Comparison of ENCODE assay signal across 1 cellular context in the genomic region with DNA sequence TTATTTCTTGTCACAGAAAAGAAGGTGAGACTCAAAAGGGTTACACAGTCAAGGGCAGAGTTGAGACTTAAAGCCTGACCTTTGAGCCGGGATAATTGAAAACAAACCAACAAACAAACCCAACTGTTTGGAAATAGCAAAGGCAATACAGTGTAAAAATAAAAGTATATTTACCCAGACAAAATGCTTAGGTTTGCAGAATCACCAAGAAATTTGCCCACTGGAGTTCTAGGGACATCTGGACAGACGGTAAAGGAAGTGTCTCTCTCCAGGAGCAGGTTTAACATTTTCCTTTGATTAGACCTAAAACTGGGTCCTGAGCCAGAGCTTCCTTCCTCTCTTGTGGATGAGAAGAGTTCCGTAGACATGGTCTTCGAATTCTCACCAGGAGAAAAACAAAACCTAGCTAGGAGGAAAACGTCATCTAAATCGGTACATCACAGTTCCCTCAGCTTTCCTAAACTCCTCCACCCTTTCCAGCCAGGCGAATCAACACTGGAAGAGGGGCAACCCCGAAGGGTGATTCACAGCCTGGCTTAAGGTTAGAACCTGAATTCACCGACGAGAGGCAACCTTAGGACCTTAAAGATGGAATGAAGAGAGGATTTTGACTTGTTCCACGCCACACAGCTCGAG.
TF ChIP-seq lines count a peak whose summit lies in the region.

No MANE protein-coding gene starts in this region.

TF ChIP-seq in SK-N-SH, 30 proteins besides CTCF, POLR2A, EP300 and RAD21 (continued from another document):
- TF ChIP-seq RXRA (IDR thresholded peaks at IDR 0.05; ENCODE audit: borderline replicate concordance, low read depth) (no peak), TAF1 (IDR thresholded peaks at IDR 0.05; ENCODE audit: borderline replicate concordance, low read depth, low read length) (no peak), SMC3 (IDR thresholded peaks at IDR 0.05; ENCODE audit: low read depth, low read length) (no peak), PBX3 (IDR thresholded peaks at IDR 0.05) (no peak), ELF1 (IDR thresholded peaks at IDR 0.05) (no peak), FOSL2 (IDR thresholded peaks at IDR 0.05; ENCODE audit: borderline replicate concordance, low read depth) (no peak), RCOR1 (IDR thresholded peaks at IDR 0.05; ENCODE audit: low read length) (no peak), REST (IDR thresholded peaks at IDR 0.05; ENCODE audit: low read depth, low read length) (no peak), RFX5 (IDR thresholded peaks at IDR 0.05; ENCODE audit: low read length) (no peak), MAX (IDR thresholded peaks at IDR 0.05; ENCODE audit: low read depth) (no peak), ZBTB33 (IDR thresholded peaks at IDR 0.05; ENCODE audit: borderline replicate concordance, low read depth) (no peak), NFIC (IDR thresholded peaks at IDR 0.05; ENCODE audit: borderline replicate concordance) (no peak), TCF12 (IDR thresholded peaks at IDR 0.05) (no peak), GABPA (IDR thresholded peaks at IDR 0.05; ENCODE audit: low read depth) (no peak)
- TF ChIP-seq, protein P1, sequence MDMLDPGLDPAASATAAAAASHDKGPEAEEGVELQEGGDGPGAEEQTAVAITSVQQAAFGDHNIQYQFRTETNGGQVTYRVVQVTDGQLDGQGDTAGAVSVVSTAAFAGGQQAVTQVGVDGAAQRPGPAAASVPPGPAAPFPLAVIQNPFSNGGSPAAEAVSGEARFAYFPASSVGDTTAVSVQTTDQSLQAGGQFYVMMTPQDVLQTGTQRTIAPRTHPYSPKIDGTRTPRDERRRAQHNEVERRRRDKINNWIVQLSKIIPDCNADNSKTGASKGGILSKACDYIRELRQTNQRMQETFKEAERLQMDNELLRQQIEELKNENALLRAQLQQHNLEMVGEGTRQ (IDR thresholded peaks at IDR 0.05; ENCODE audit: borderline replicate concordance, low read depth, low read length): no peak
- TF ChIP-seq, protein P2, sequence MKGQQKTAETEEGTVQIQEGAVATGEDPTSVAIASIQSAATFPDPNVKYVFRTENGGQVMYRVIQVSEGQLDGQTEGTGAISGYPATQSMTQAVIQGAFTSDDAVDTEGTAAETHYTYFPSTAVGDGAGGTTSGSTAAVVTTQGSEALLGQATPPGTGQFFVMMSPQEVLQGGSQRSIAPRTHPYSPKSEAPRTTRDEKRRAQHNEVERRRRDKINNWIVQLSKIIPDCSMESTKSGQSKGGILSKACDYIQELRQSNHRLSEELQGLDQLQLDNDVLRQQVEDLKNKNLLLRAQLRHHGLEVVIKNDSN (IDR thresholded peaks at IDR 0.05; ENCODE audit: borderline replicate concordance, low read depth): no peak
